ENCODE assay signal across 8 cellular contexts in the genomic region with DNA sequence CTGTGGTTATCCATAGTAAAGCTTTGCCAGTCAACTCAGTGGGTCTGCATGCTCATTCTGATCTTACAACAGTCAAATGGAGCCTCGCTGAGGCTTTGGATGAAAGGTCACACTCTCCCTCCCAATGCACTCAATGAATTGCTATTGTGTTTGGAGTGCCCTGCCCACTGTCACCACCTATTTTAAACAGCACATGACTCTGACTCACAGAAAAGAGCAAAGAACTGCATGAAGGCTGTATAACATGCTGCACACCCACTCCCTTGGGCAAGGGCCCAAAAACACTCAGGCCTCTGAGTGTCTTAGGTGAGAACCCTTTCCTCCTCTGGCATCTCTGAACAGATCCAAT.
DNase-seq lines count a peak whose midpoint lies in the region; ATAC-seq and FAIRE-seq lines count a peak whose summit lies in the region.

No MANE protein-coding gene starts in this region.

- peak overlapping the region in 1 of 2 donors; percentile 20 for H3K9ac ChIP-seq in duodenal mucosa (ENCODE audit: low read depth in 1 of 2, low read length in 2 of 2)

- no peaks in the 10 kb centered on the region for H3K4me1 Mint-ChIP-seq in T-helper 17 cell

- H3K36me3 ChIP-seq in duodenal mucosa (ENCODE audit: control insufficient read depth in 1 of 2, insufficient read depth in 2 of 2, low read length in 2 of 2) = no peaks in the 10 kb centered on the region

- no peaks in the 10 kb centered on the region for H3K36me3 Mint-ChIP-seq in T-helper 17 cell (ENCODE audit: low read depth)

- H3K27me3 Mint-ChIP-seq in T-helper 17 cell = peaks cover 22% of the 10 kb centered on the region

- FAIRE-seq in HTR-8/SVneo (lab: Jason Lieb, UNC) = no peak

- peak overlapping the region; percentile 61 for H3K27ac ChIP-seq in duodenal mucosa (ENCODE audit: low read depth, low read length)

- H3K9me3 ChIP-seq in duodenal mucosa (ENCODE audit: control insufficient read depth in 1 of 2, low read length in 2 of 2) (no peaks in the 10 kb centered on the region), T-helper 17 cell (ENCODE audit: control insufficient read depth, low read length, poor library complexity, severe bottlenecking) (no peaks in the 10 kb centered on the region)

- peak; percentile 71 for ATAC-seq in GM18868 (IDR thresholded peaks at IDR 0.05; ENCODE audit: unreplicated experiment)
- no peak for ATAC-seq in T-helper 17 cell

- H3K4me1 ChIP-seq in duodenal mucosa (ENCODE audit: control insufficient read depth in 1 of 2, insufficient read depth in 2 of 2, low read length in 2 of 2) = peaks cover 25 to 60% of the 10 kb centered on the region in 2 donors

- H3K4me3 Mint-ChIP-seq in T-helper 17 cell = no peak overlapping the region

- peak overlapping the region in 1 of 2 donors; percentile 50 for H3K4me3 ChIP-seq in duodenal mucosa (ENCODE audit: low read depth in 1 of 2, low read length in 2 of 2)

- DNase-seq in HPDE6-E6E7 (ENCODE audit: extremely low spot score) (peak; percentile 60), pons (ENCODE audit: low spot score) (peak; percentile 76), HTR-8/SVneo (ENCODE audit: insufficient read length, low spot score) (no peak), epidermal melanocyte (ENCODE audit: insufficient read length, low spot score) (no peak), NK-92 (lab: John Stamatoyannopoulos, UW; ENCODE audit: unreplicated experiment) (no peak), T-helper 17 cell (no peak)

- no peaks in the 10 kb centered on the region for H3K27me3 ChIP-seq in duodenal mucosa (ENCODE audit: control insufficient read depth in 1 of 2, insufficient read depth in 2 of 2, low read length in 2 of 2)

- H3K27ac Mint-ChIP-seq in T-helper 17 cell = no peak overlapping the region

Comparison
In these comparisons a context has a peak if more than half of its experiments do, and no peak if none do; other contexts are left out.
1. DNase-seq: peak in HPDE6-E6E7 (single experiment) and pons (single experiment); none in HTR-8/SVneo (single experiment), epidermal melanocyte (single experiment), NK-92 (single experiment) and T-helper 17 cell (0 of 3).